8 cellular contexts compared by ENCODE assay signal in genomic region chr12:7460375-7461259, GRCh38. TPM values are rescaled to one million over a fixed set of nuclear protein-coding genes. Genes with fewer than 3 reads are reported as not detected.
DNase-seq lines count a peak whose midpoint lies in the region; ATAC-seq and TF ChIP-seq lines count a peak whose summit lies in the region.

No MANE protein-coding gene starts in this region.

- ATAC-seq in lung (ENCODE audit: insufficient read depth, low FRiP score) = peak; percentile 76
- ATAC-seq in HG02571 (IDR thresholded peaks at IDR 0.05; ENCODE audit: unreplicated experiment) = no peak

- no peaks in the 10 kb centered on the region for H3K36me3 ChIP-seq in BJ (ENCODE audit: control insufficient read depth, insufficient read depth, low read length)
- H3K36me3 ChIP-seq in lung (ENCODE audit: control insufficient read depth in 2 of 2, insufficient read depth in 2 of 2, low read length in 2 of 2) = no peaks in the 10 kb centered on the region

- H3K4me1 ChIP-seq in lung (ENCODE audit: control insufficient read depth in 2 of 2, insufficient read depth in 2 of 2, low read length in 2 of 2) = no peaks in the 10 kb centered on the region

- WGBS in lung, 2 donors = 73 to 74% methylated on average over 7 of the region's 7 CpGs

- no peak for DNase-seq in BJ (ENCODE audit: low read depth)
- peak; percentile 62 for DNase-seq in GM20000 (ENCODE audit: low spot score)
- DNase-seq in NCI-H1694 treated with DMSO at 0.1 percent for 48 hours (lab: John Stamatoyannopoulos, UW) = peak; percentile 44
- peak; percentile 28 to 35 for DNase-seq in activated CD4-positive, alpha-beta T cell treated with anti-CD3 and anti-CD28 coated beads for 24 hours (ENCODE audit: low read depth in 2 of 2)
- peak; percentile 40 to 66 for DNase-seq in dermis microvascular lymphatic vessel endothelial cell (ENCODE audit: low read depth in 2 of 2)
- no peak for DNase-seq in lung (ENCODE audit: low spot score)
- DNase-seq in stimulated activated CD8-positive, alpha-beta memory T cell treated with anti-CD3 and anti-CD28 coated beads, Interleukin-7, amount 100 ng/mL, for 1 hour (ENCODE audit: low read depth in 2 of 2) = peak; percentile 15 to 23

- H3K4me3 ChIP-seq in BJ (ENCODE audit: low read depth, low read length) = no peak overlapping the region
- H3K4me3 ChIP-seq in lung = no peak overlapping the region

- H3K27me3 ChIP-seq in BJ (ENCODE audit: control insufficient read depth, insufficient read depth, low read length) (no peaks in the 10 kb centered on the region), lung (ENCODE audit: control insufficient read depth, insufficient read depth) (no peaks in the 10 kb centered on the region)

- POLR2A ChIA-PET in BJ (lab: Charles Lee) = no interaction called here

- no peaks in the 10 kb centered on the region for H3K9me3 ChIP-seq in lung (ENCODE audit: control insufficient read depth in 2 of 2, insufficient read depth in 1 of 2, low read length in 1 of 2)

- no peak overlapping the region for H3K27ac ChIP-seq in lung (ENCODE audit: low read depth in 1 of 2, low read length in 1 of 2)

- CTCF ChIA-PET in BJ (lab: Yijun Ruan, JAX) = interaction anchor here (0.8 to 2.3 kb wide), 13 partner anchors 11 to 250 kb away, joined by 3 to 10 read pairs (median 4); no protein-coding TSS in a partner anchor

- TF ChIP-seq CTCF in BJ (IDR thresholded peaks at IDR 0.05; ENCODE audit: insufficient read depth, low read depth, low read length) (peak; percentile 84), GM20000 (IDR thresholded peaks at IDR 0.05; ENCODE audit: extremely low read depth, missing control alignments) (peak; percentile 90), lung (IDR thresholded peaks at IDR 0.05; ENCODE audit: control extremely low read depth, extremely low read depth) (peak; percentile 80)

RNA-seq across cellular contexts. Expression of gene CD163L1, which starts 16.7 kb away (rescaled TPM):
- polyA plus RNA-seq in BJ (2011; rRNA removed) (1.0 and 1.6 TPM in 2 replicates), lung (1 to 10 TPM; 2.1 to 2.7 TPM)
- polyA minus RNA-seq in BJ (2011; rRNA and poly(A)+ RNA removed) = 1.8 and 3.4 TPM in 2 replicates
- total RNA-seq in dermis microvascular lymphatic vessel endothelial cell (16.0 and 23.6 TPM in 2 replicates), lung (10 to 100 TPM in 1 of 2 donors, 1 to 10 TPM in 1; 4.0 to 22.0 TPM)

RNA-seq across cellular contexts. Expression of gene CD163, which starts 43.0 kb away (rescaled TPM):
- polyA plus RNA-seq in BJ (2011; rRNA removed) (not detected in 2 replicates), lung (1,000 to 10,000 TPM in 1 of 2 donors, 100 to 1,000 TPM in 1; 101 to 1,601 TPM)
- 0.05 TPM in 1 of 2 replicates, not detected in the other for polyA minus RNA-seq in BJ (2011; rRNA and poly(A)+ RNA removed)
- total RNA-seq in dermis microvascular lymphatic vessel endothelial cell (under 0.01 TPM in 1 of 2 replicates, not detected in the other), lung (100 to 1,000 TPM in 1 of 2 donors, 10 to 100 TPM in 1; 41.5 to 596 TPM)

Comparison
In these comparisons a context has a peak if more than half of its experiments do, and no peak if none do; other contexts are left out.
1. DNase-seq: peak in GM20000 (single experiment), NCI-H1694 treated with DMSO at 0.1 percent for 48 hours (single experiment), activated CD4-positive, alpha-beta T cell treated with anti-CD3 and anti-CD28 coated beads for 24 hours (2 of 2), dermis microvascular lymphatic vessel endothelial cell (2 of 2) and stimulated activated CD8-positive, alpha-beta memory T cell treated with anti-CD3 and anti-CD28 coated beads, Interleukin-7, amount 100 ng/mL, for 1 hour (2 of 2); none in BJ (single experiment) and lung (single experiment).
2. RNA of gene CD163, which starts 43.0 kb away (total RNA-seq): 41.5 to 596 TPM in lung; under 0.01 TPM in dermis microvascular lymphatic vessel endothelial cell; every median in the first group is over 10 times any median in the second.
3. Peak in every context shown above with its lines, with median percentiles within 50 percentile points of each other: CTCF ChIP-seq.